8 cellular contexts compared by ENCODE assay signal in genomic region chr18:45874501-45875184, GRCh38. TPM values are rescaled to one million over a fixed set of nuclear protein-coding genes. Genes with fewer than 3 reads are reported as not detected.
A peak's percentile ranks its signal among the peaks of the same experiment; 100 is the strongest.
DNase-seq lines count a peak whose midpoint lies in the region; ATAC-seq and TF ChIP-seq lines count a peak whose summit lies in the region.

No MANE protein-coding gene starts in this region.

- H3K27me3 ChIP-seq in effector memory CD4-positive, alpha-beta T cell (replicated peaks; ENCODE audit: control insufficient read depth, insufficient read depth, low read length, poor library complexity, severe bottlenecking), result no peaks in the 10 kb centered on the region

- ATAC-seq in HG02678 (IDR thresholded peaks at IDR 0.05; ENCODE audit: unreplicated experiment), result peak; percentile 94

- no peak overlapping the region for H3K4me3 ChIP-seq in effector memory CD4-positive, alpha-beta T cell (ENCODE audit: insufficient read depth, low read depth, low read length, poor library complexity, severe bottlenecking)

- DNase-seq in GM13976 (ENCODE audit: low spot score) (peak; percentile 60), T-helper 1 cell (peak in 3 of 5 donors; percentile 10 to 82 (median 26)), midbrain (lab: John Stamatoyannopoulos, UW) (no peak), NCI-H510A treated with DMSO at 0.1 percent for 48 hours (lab: John Stamatoyannopoulos, UW) (no peak), G401 (ENCODE audit: low spot score) (no peak), NCI-H187 (lab: John Stamatoyannopoulos, UW) (no peak)
- DNase-seq in effector memory CD4-positive, alpha-beta T cell, result peak; percentile 27 to 47 (median 43)

- in situ Hi-C loops in GM13976 (cut with MboI; ENCODE audit: low sequenced_read_pairs, unreplicated experiment) (no loop called here), G401 (cut with HindIII; ENCODE audit: low sequenced_read_pairs) (no loop called here)

- H3K27ac ChIP-seq in effector memory CD4-positive, alpha-beta T cell (ENCODE audit: insufficient read depth, low read length, poor library complexity, severe bottlenecking), result peak overlapping the region; percentile 59

- H3K4me1 ChIP-seq in effector memory CD4-positive, alpha-beta T cell (ENCODE audit: control insufficient read depth, insufficient read depth, low read length, poor library complexity, severe bottlenecking), result peaks cover 8% of the 10 kb centered on the region

- no peaks in the 10 kb centered on the region for H3K9me3 ChIP-seq in effector memory CD4-positive, alpha-beta T cell (ENCODE audit: control insufficient read depth, low read length)

- peaks cover 61% of the 10 kb centered on the region for H3K36me3 ChIP-seq in effector memory CD4-positive, alpha-beta T cell (ENCODE audit: control insufficient read depth, insufficient read depth, low read length)

- TF ChIP-seq CTCF in GM13976 (IDR thresholded peaks at IDR 0.05; ENCODE audit: borderline replicate concordance, control extremely low read depth, extremely low read depth, insufficient read depth, missing control alignments), result no peak

RNA-seq across cellular contexts. Expression of gene SIGLEC15, which starts 49.2 kb away (rescaled TPM):
- total RNA-seq in G401 (2014; rRNA removed; shearing (Covaris generic)), result not detected in 2 replicates

Comparison
In these comparisons a context has a peak if more than half of its experiments do, and no peak if none do; other contexts are left out.
1. DNase-seq: peak in GM13976 (single experiment), T-helper 1 cell (3 of 5) and effector memory CD4-positive, alpha-beta T cell (3 of 3); none in midbrain (single experiment), NCI-H510A treated with DMSO at 0.1 percent for 48 hours (single experiment), G401 (single experiment) and NCI-H187 (0 of 2).